Comparison of ENCODE assay signal across 10 cellular contexts in genomic region chr9:71858812-71859211, GRCh38. TPM values are rescaled to one million over a fixed set of nuclear protein-coding genes. Genes with fewer than 3 reads are reported as not detected.
DNase-seq lines count a peak whose midpoint lies in the region; ATAC-seq and TF ChIP-seq lines count a peak whose summit lies in the region.
"Had no signal": no experiment of that assay in that cellular context is flagged by ENCODE, and none has a peak within 500 bp of the region (broad histone marks: within the 10 kb centered on the region; RNA-seq: fewer than 3 reads in every experiment).

No MANE protein-coding gene starts in this region.

- H3K27me3 ChIP-seq in MM.1S (replicated peaks; ENCODE audit: insufficient read depth, low read length), result no peaks in the 10 kb centered on the region

- H3K4me2 ChIP-seq in MM.1S (ENCODE audit: low read depth, low read length), result no peak overlapping the region

- H2AFZ ChIP-seq in MM.1S (ENCODE audit: low read length), result no peak overlapping the region

- no peak overlapping the region; the same call in 1 of the 2 replicates for H3K27ac ChIP-seq in MM.1S (ENCODE audit: low read length)

- peak; percentile 89 to 95 for ATAC-seq in activated CD4-positive, CD25-positive, alpha-beta regulatory T cell treated with anti-CD3 and anti-CD28 coated beads, Interleukin-2, amount 50 U/mL, for 24 hours
- ATAC-seq in HG02678 (IDR thresholded peaks at IDR 0.05; ENCODE audit: unreplicated experiment), result peak; percentile 72

- no peaks in the 10 kb centered on the region for H3K36me3 ChIP-seq in MM.1S (replicated peaks; ENCODE audit: insufficient read depth, low read length)

- H3K79me2 ChIP-seq in MM.1S (ENCODE audit: low read length), result no peaks in the 10 kb centered on the region

- no peaks in the 10 kb centered on the region for H4K20me1 ChIP-seq in MM.1S (ENCODE audit: insufficient read depth, low read length)

- H3K9me2 ChIP-seq in MM.1S (replicated peaks; ENCODE audit: insufficient read depth, low read length), result no peaks in the 10 kb centered on the region

- no peak overlapping the region for H3K9ac ChIP-seq in MM.1S (ENCODE audit: low read length)

- H3K9me3 ChIP-seq in MM.1S (replicated peaks; ENCODE audit: insufficient read depth, low read length), result no peaks in the 10 kb centered on the region

- peaks cover 10% of the 10 kb centered on the region; the same call in 1 of the 2 replicates for H3F3A ChIP-seq in MM.1S (ENCODE audit: insufficient read depth, low read length)

- no peak for DNase-seq in activated CD4-positive, CD25-positive, alpha-beta regulatory T cell (lab: John Stamatoyannopoulos, UW)
- DNase-seq in MM.1S (peak; percentile 21), renal cortical epithelial cell (ENCODE audit: low read depth) (peak; percentile 61), SHP77 treated with DMSO at 0.1 percent for 48 hours (lab: John Stamatoyannopoulos, UW) (no peak), NCI-H82 treated with DMSO at 0.1 percent for 48 hours (lab: John Stamatoyannopoulos, UW; ENCODE audit: unreplicated experiment) (no peak), ureter (ENCODE audit: low spot score) (no peak)
- DNase-seq: effector memory CD4-positive, alpha-beta T cell; kidney had no signal

- no peak overlapping the region for H3K4me3 ChIP-seq in MM.1S (ENCODE audit: low read length)

- H3K4me1 ChIP-seq in MM.1S (ENCODE audit: low read length), result peaks cover 6% of the 10 kb centered on the region; the same call in 1 of the 2 replicates

- TF ChIP-seq CTCF in MM.1S (IDR thresholded peaks at IDR 0.05; ENCODE audit: low read length), result no peak

RNA-seq across cellular contexts. Expression of gene ABHD17B, which starts 52.2 kb away (rescaled TPM):
- 26.6 and 38.6 TPM in 2 replicates for total RNA-seq in renal cortical epithelial cell
- total RNA-seq in ureter, result 22.3 TPM

RNA-seq across cellular contexts. Expression of gene C9orf85, which starts 52.6 kb away (rescaled TPM):
- total RNA-seq in renal cortical epithelial cell (15.6 and 18.8 TPM in 2 replicates), ureter (18.5 TPM)

Comparison
In these comparisons a context has a peak if more than half of its experiments do, and no peak if none do; other contexts are left out.
1. DNase-seq: peak in MM.1S (single experiment) and renal cortical epithelial cell (single experiment); none in activated CD4-positive, CD25-positive, alpha-beta regulatory T cell (0 of 4), SHP77 treated with DMSO at 0.1 percent for 48 hours (single experiment), NCI-H82 treated with DMSO at 0.1 percent for 48 hours (single experiment) and ureter (single experiment).